ENCODE assay signal across 39 cellular contexts in the genomic region with DNA sequence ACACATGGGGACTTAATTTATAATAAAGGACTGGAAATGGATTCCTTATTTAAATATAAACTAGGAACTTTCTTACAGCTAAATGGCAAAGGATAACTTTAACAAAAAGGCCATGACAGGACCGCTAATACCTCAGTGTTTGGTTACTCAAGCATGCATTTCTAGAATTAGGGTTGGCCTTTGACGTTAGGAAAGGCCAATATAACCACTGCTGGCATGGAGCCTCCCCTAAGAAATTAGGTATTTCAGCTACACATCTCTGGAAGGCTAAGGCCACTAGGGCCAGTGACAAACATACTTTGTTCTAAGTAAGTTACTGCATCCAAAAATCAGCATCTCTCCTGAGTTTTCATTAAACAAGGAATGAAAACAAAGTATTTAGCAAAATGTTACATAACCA. TPM values are rescaled to one million over a fixed set of nuclear protein-coding genes. Genes with fewer than 3 reads are reported as not detected.
"Had no signal": no experiment of that assay in that cellular context is flagged by ENCODE, and none has a peak within 500 bp of the region (broad histone marks: within the 10 kb centered on the region; RNA-seq: fewer than 3 reads in every experiment).

No MANE protein-coding gene starts in this region.

- H3K9ac ChIP-seq: KMS-11 had no signal

- DNase-seq: Karpas-422, Kasumi-1, KG1, MG63, MM.1S, NCI-H1048, NCI-H1092, NCI-H1092 treated with DMSO at 0.1 percent for 48 hours, NCI-H1105, NCI-H1105 treated with DMSO at 0.1 percent for 48 hours, NCI-H1417, NCI-H1417 treated with DMSO at 0.1 percent for 48 hours, NCI-H1436, NCI-H1436 treated with DMSO at 0.1 percent for 48 hours, NCI-H146, NCI-H1694, NCI-H1694 treated with DMSO at 0.1 percent for 48 hours, NCI-H187, NCI-H187 treated with DMSO at 0.1 percent for 48 hours, NCI-H1930, NCI-H2029, NCI-H2029 treated with DMSO at 0.1 percent for 48 hours, NCI-H2081, NCI-H2081 treated with DMSO at 0.1 percent for 48 hours, NCI-H2107, NCI-H2171, NCI-H2171 treated with DMSO at 0.1 percent for 48 hours, NCI-H2227 treated with DMSO at 0.1 percent for 48 hours, NCI-H226, NCI-H345, NCI-H446, NCI-H446 treated with DMSO at 0.1 percent for 48 hours, NCI-H510A, NCI-H510A treated with DMSO at 0.1 percent for 48 hours had no signal

- H3K27ac ChIP-seq: KMS-11 had no signal

- H3K27me3 ChIP-seq: MG63 had no signal

- H3K4me3 ChIP-seq: MG63 had no signal

- H3K4me2 ChIP-seq: KMS-11 had no signal

- H3K36me3 ChIP-seq: MG63 had no signal

RNA-seq across cellular contexts. Expression of gene PEG3, which starts 9.2 kb away (rescaled TPM):
- total RNA-seq: LHCN-M2, MCF 10A had no signal

RNA-seq across cellular contexts. Expression of gene ZIM2, which starts 9.2 kb away (rescaled TPM):
- total RNA-seq: LHCN-M2, M059J, MCF 10A, NCI-H460 had no signal
